In genomic region chr3:76827647-76828273, GRCh38 we compare ENCODE assay signal across 28 cellular contexts.
DNase-seq lines count a peak whose midpoint lies in the region; ATAC-seq, FAIRE-seq and TF ChIP-seq lines count a peak whose summit lies in the region.
"Had no signal": no experiment of that assay in that cellular context is flagged by ENCODE, and none has a peak within 500 bp of the region (broad histone marks: within the 10 kb centered on the region; RNA-seq: fewer than 3 reads in every experiment).

No MANE protein-coding gene starts in this region.

- no peak overlapping the region for H3K4me3 ChIP-seq in kidney (ENCODE audit: low read length in 2 of 2)
- H3K4me3 ChIP-seq in mucosa of descending colon, result no peak overlapping the region
- H3K4me3 ChIP-seq: BLaER1 treated with 17β-estradiol and CSF1 and Interleukin-3, amounts not matched to agents 10 nM and 100 nM; K562 had no signal

- ATAC-seq in mucosa of descending colon (peak; percentile 65), GM21447 (IDR thresholded peaks at IDR 0.05; ENCODE audit: unreplicated experiment) (no peak), sciatic nerve (no peak)
- ATAC-seq: CD8-positive, alpha-beta T cell; HepG2; K562 had no signal

- TF ChIP-seq CTCF in kidney (IDR thresholded peaks at IDR 0.05; ENCODE audit: borderline replicate concordance, extremely low read depth, insufficient read depth) (no peak), mucosa of descending colon (IDR thresholded peaks at IDR 0.05) (no peak)

- peak; percentile 23 for FAIRE-seq in kidney (lab: Jason Lieb, UNC)
- FAIRE-seq: GM18507, GM19239, H1, HepG2, K562 had no signal

- H3K4me1 ChIP-seq in kidney (ENCODE audit: control insufficient read depth in 1 of 2, insufficient read depth in 1 of 2, low read depth in 1 of 2, low read length in 2 of 2) (no peaks in the 10 kb centered on the region), mucosa of descending colon (ENCODE audit: low read depth) (peaks cover 6% of the 10 kb centered on the region)
- H3K4me1 ChIP-seq: BLaER1 treated with 17β-estradiol and CSF1 and Interleukin-3, amounts not matched to agents 10 nM and 100 nM had no signal

- H3K27ac ChIP-seq in kidney (ENCODE audit: low read depth in 2 of 2, low read length in 2 of 2), result no peak overlapping the region
- H3K27ac ChIP-seq: 22Rv1; BLaER1 treated with 17β-estradiol and CSF1 and Interleukin-3, amounts not matched to agents 10 nM and 100 nM; HL-60; RWPE1 had no signal

- H3K36me3 ChIP-seq in kidney (ENCODE audit: control insufficient read depth in 1 of 2, insufficient read depth in 2 of 2, low read length in 2 of 2), result no peaks in the 10 kb centered on the region
- no peaks in the 10 kb centered on the region for H3K36me3 ChIP-seq in mucosa of descending colon (ENCODE audit: low read depth)
- H3K36me3 ChIP-seq: BLaER1 treated with 17β-estradiol and CSF1 and Interleukin-3, amounts not matched to agents 10 nM and 100 nM had no signal

- no peaks in the 10 kb centered on the region for H3K9me3 ChIP-seq in kidney (ENCODE audit: control insufficient read depth in 1 of 2, low read length in 2 of 2)
- H3K9me3 ChIP-seq in mucosa of descending colon, result no peaks in the 10 kb centered on the region
- H3K9me3 ChIP-seq: BLaER1 treated with 17β-estradiol and CSF1 and Interleukin-3, amounts not matched to agents 10 nM and 100 nM; SK-N-SH had no signal

- H3K9ac ChIP-seq in kidney (ENCODE audit: low read length in 2 of 2), result no peak overlapping the region
- H3K9ac ChIP-seq: BLaER1 treated with 17β-estradiol and CSF1 and Interleukin-3, amounts not matched to agents 10 nM and 100 nM; SK-N-SH had no signal

- DNase-seq in DMS 273 (lab: John Stamatoyannopoulos, UW; ENCODE audit: unreplicated experiment), result peak; percentile 0
- DNase-seq in DMS 273 treated with DMSO at 0.1 percent for 48 hours (lab: John Stamatoyannopoulos, UW), result no peak
- DNase-seq in kidney, result no peak
- DNase-seq in mucosa of descending colon, result no peak
- DNase-seq in UCSD-AML1 (lab: John Stamatoyannopoulos, UW; ENCODE audit: unreplicated experiment), result no peak
- no peak for DNase-seq in sciatic nerve (ENCODE audit: low spot score)
- no peak for DNase-seq in central memory CD4-positive, alpha-beta T cell
- DNase-seq: CD8-positive, alpha-beta T cell; DMS53; GDM1; MM.1S; NCI-H1092 treated with DMSO at 0.1 percent for 48 hours; NCI-H1436 treated with DMSO at 0.1 percent for 48 hours; NCI-H1930; NCI-H2227 treated with DMSO at 0.1 percent for 48 hours; NCI-H510A; SHP77 treated with DMSO at 0.1 percent for 48 hours; SK-N-SH had no signal

- intact Hi-C loops in kidney (cut with DNase I), result no loop called here
- intact Hi-C loops in mucosa of descending colon (cut with DNase I, micrococcal nuclease), result no loop called here
- intact Hi-C loops in sciatic nerve (cut with DNase I), result no loop called here
